Comparison of ENCODE assay signal across 15 cellular contexts in genomic region chr2:144453486-144454158, GRCh38.
DNase-seq lines count a peak whose midpoint lies in the region; ATAC-seq, FAIRE-seq and TF ChIP-seq lines count a peak whose summit lies in the region.
"Had no signal": no experiment of that assay in that cellular context is flagged by ENCODE, and none has a peak within 500 bp of the region (broad histone marks: within the 10 kb centered on the region; RNA-seq: fewer than 3 reads in every experiment).

No MANE protein-coding gene starts in this region.

- H2AFZ ChIP-seq in HepG2 (ENCODE audit: low read length): no peak overlapping the region

- in situ Hi-C loops in HepG2 (cut with HindIII; ENCODE audit: extremely low pct_ligation_motif_present, low pct_unique_long_range_greater_than_20kb): no loop called here

- POLR2A ChIA-PET in HepG2 (lab: Yijun Ruan, JAX): no interaction called here

- no peak for ATAC-seq in HepG2
- ATAC-seq in natural killer cell: no peak
- no peak for ATAC-seq in GM18520 (IDR thresholded peaks at IDR 0.05; ENCODE audit: unreplicated experiment)
- no peak for ATAC-seq in HG03097 (IDR thresholded peaks at IDR 0.05; ENCODE audit: low FRiP score, unreplicated experiment)
- ATAC-seq in GM21390 (IDR thresholded peaks at IDR 0.05; ENCODE audit: unreplicated experiment): no peak
- ATAC-seq: naive thymus-derived CD8-positive, alpha-beta T cell had no signal

- H3K9me3 ChIP-seq in liver (ENCODE audit: control insufficient read depth in 4 of 4, low read length in 3 of 4) (no peaks in the 10 kb centered on the region), HepG2 (ENCODE audit: low read length) (no peaks in the 10 kb centered on the region)
- H3K9me3 ChIP-seq: SJCRH30 had no signal

- H4K20me1 ChIP-seq in HepG2 (ENCODE audit: insufficient read depth, low read length): no peaks in the 10 kb centered on the region

- intact Hi-C loops in HepG2 (cut with micrococcal nuclease; ENCODE audit: unreplicated experiment): no loop called here
- intact Hi-C loops in natural killer cell (cut with micrococcal nuclease): loop anchor here (2.0 kb wide), 1 partner anchor 51 kb away; no protein-coding TSS in a partner anchor

- H3K4me1 ChIP-seq in liver (ENCODE audit: control insufficient read depth in 4 of 4, insufficient read depth in 4 of 4, low read length in 3 of 4): peaks cover 0 to 12% (median 0%) of the 10 kb centered on the region in 4 donors
- H3K4me1 ChIP-seq in HepG2 (ENCODE audit: insufficient read depth, low read length): no peaks in the 10 kb centered on the region

- H3K36me3 ChIP-seq in liver (ENCODE audit: control insufficient read depth in 4 of 4, insufficient read depth in 3 of 4, low read depth in 1 of 4, low read length in 3 of 4): no peaks in the 10 kb centered on the region
- H3K36me3 ChIP-seq in HepG2 (replicated peaks in 1 of 2; ENCODE audit: control insufficient read depth in 1 of 2, insufficient read depth in 2 of 2, low read length in 2 of 2): no peaks in the 10 kb centered on the region

- H3K27ac ChIP-seq in liver (ENCODE audit: low read depth in 1 of 2, low read length in 2 of 2) (peak overlapping the region; percentile 23 to 61), HepG2 (ENCODE audit: extremely low read length, insufficient read depth, low read length) (no peak overlapping the region)

- H3K9ac ChIP-seq in liver (ENCODE audit: low read depth in 1 of 2, low read length in 2 of 2): peak overlapping the region in 1 of 2 donors; percentile 22
- H3K9ac ChIP-seq in HepG2 (ENCODE audit: insufficient read depth, low read depth, low read length): no peak overlapping the region

- H3K27ac Mint-ChIP-seq in natural killer cell: peak overlapping the region in 1 of 2 donors; percentile 86

- H3K4me2 ChIP-seq in HepG2 (ENCODE audit: low read depth, low read length): no peak overlapping the region

- TF ChIP-seq CTCF in liver (IDR thresholded peaks at IDR 0.05; ENCODE audit: low read depth, low read length, missing input control) (no peak), HepG2 (CRISPR knock-in tag; IDR thresholded peaks at IDR 0.05) (no peak), natural killer cell (IDR thresholded peaks at IDR 0.05) (no peak)

- no peak for TF ChIP-seq EP300 in HepG2 (IDR thresholded peaks at IDR 0.05; ENCODE audit: low read depth in 2 of 2, low read length in 2 of 2)
- no peak for TF ChIP-seq EP300 in HepG2 (CRISPR knock-in tag; IDR thresholded peaks at IDR 0.05; ENCODE audit: borderline replicate concordance)

- H3K4me3 Mint-ChIP-seq in natural killer cell: peak overlapping the region; percentile 79

- TF ChIP-seq RAD21 in liver (IDR thresholded peaks at IDR 0.05) (no peak), HepG2 (CRISPR knock-in tag; IDR thresholded peaks at IDR 0.05) (no peak)

- peaks cover 0 to 7% (median 0%) of the 10 kb centered on the region in 4 donors for H3K27me3 ChIP-seq in liver (ENCODE audit: control insufficient read depth in 4 of 4, insufficient read depth in 4 of 4, low read length in 3 of 4)
- peaks cover 0 to 25% of the 10 kb centered on the region in 2 experiments; a peak in 2 of 5 replicates for H3K27me3 ChIP-seq in HepG2 (ENCODE audit: control insufficient read depth in 1 of 2, insufficient read depth in 2 of 2, low read length in 2 of 2)
- H3K27me3 ChIP-seq: SJCRH30 had no signal

- H3K79me2 ChIP-seq in HepG2 (ENCODE audit: insufficient read depth, low read length): no peaks in the 10 kb centered on the region

- BruUV-seq in HepG2 (replicated peaks; lab: Mats Ljungman, UMichigan): no TSS peak

- TF ChIP-seq POLR2A in HepG2 (IDR thresholded peaks at IDR 0.05; ENCODE audit: insufficient read depth in 1 of 2, low read depth in 2 of 2, low read length in 2 of 2): no peak
- TF ChIP-seq POLR2A in GM12891 (IDR thresholded peaks at IDR 0.05; ENCODE audit: low read depth, low read length): no peak

- H3K27me3 Mint-ChIP-seq in natural killer cell (ENCODE audit: low read depth in 2 of 2): no peaks in the 10 kb centered on the region

- peaks cover 7% of the 10 kb centered on the region for H3K36me3 Mint-ChIP-seq in natural killer cell
- H3K36me3 Mint-ChIP-seq: naive thymus-derived CD8-positive, alpha-beta T cell had no signal

- no peak overlapping the region for H3K4me3 ChIP-seq in liver (ENCODE audit: low read depth in 1 of 3, low read length in 3 of 3)
- no peak overlapping the region for H3K4me3 ChIP-seq in HepG2 (replicated peaks in 1 of 3; ENCODE audit: insufficient read depth in 1 of 3, low read depth in 2 of 3, low read length in 3 of 3)

- DNase-seq in HepG2 (ENCODE audit: low spot score): no peak
- peak; percentile 43 for DNase-seq in dedifferentiated amniotic fluid mesenchymal stem cell (ENCODE audit: extremely low spot score)
- DNase-seq in natural killer cell: no peak
- no peak for DNase-seq in GM12891 (ENCODE audit: insufficient read length, low spot score)
- DNase-seq: C1 segment of cervical spinal cord; KG1; naive thymus-derived CD8-positive, alpha-beta T cell; NCI-H226; stimulated activated CD4-positive, alpha-beta T cell treated with anti-CD3 and anti-CD28 coated beads, Interleukin-4, amount 100 ng/mL, for 1 hour had no signal

- WGBS in liver: 70% methylated on average over 5 of the region's 5 CpGs
- WGBS in HepG2 (ENCODE audit: low lambda C conversion rate): 15% methylated on average over 5 of the region's 5 CpGs

- H3K9me3 Mint-ChIP-seq in natural killer cell: no peaks in the 10 kb centered on the region
- H3K9me3 Mint-ChIP-seq: naive thymus-derived CD8-positive, alpha-beta T cell had no signal

- H3K4me1 Mint-ChIP-seq in natural killer cell: peaks cover 92 to 97% of the 10 kb centered on the region in 2 donors

- CTCF ChIA-PET in HepG2 (lab: Yijun Ruan, JAX; ENCODE audit: low intra/inter-chr PET ratio, low total read pairs): no interaction called here

- FAIRE-seq in HepG2 (lab: Jason Lieb, UNC): no peak
- no peak for FAIRE-seq in GM12891 (lab: Jason Lieb, UNC)
- FAIRE-seq: urothelium cell line had no signal

TF ChIP-seq in liver, 16 proteins besides CTCF, POLR2A, EP300 and RAD21 (continues in another document):
- TF ChIP-seq HNF4A (conservative IDR thresholded peaks at IDR 0.05) (no peak), RXRA (IDR thresholded peaks at IDR 0.05) (no peak), YY1 (IDR thresholded peaks at IDR 0.05) (no peak), HNF4G (IDR thresholded peaks at IDR 0.05) (no peak), NR2F2 (IDR thresholded peaks at IDR 0.05) (no peak), ZBTB33 (IDR thresholded peaks at IDR 0.05) (no peak)

TF ChIP-seq in HepG2, 621 proteins besides CTCF, POLR2A, EP300 and RAD21:
- TF ChIP-seq ZNF253 (CRISPR knock-in tag; IDR thresholded peaks at IDR 0.05; ENCODE audit: borderline replicate concordance) (no peak), BCL6 (CRISPR knock-in tag; IDR thresholded peaks at IDR 0.05) (no peak), IRX3 (CRISPR knock-in tag; IDR thresholded peaks at IDR 0.05; ENCODE audit: borderline replicate concordance, low read depth) (no peak), ATF1 (CRISPR knock-in tag; IDR thresholded peaks at IDR 0.05) (no peak), CREB3 (CRISPR knock-in tag; IDR thresholded peaks at IDR 0.05) (no peak)

TF ChIP-seq in GM12891, 5 proteins besides CTCF, POLR2A, EP300 and RAD21:
- TF ChIP-seq TAF1 (IDR thresholded peaks at IDR 0.05; ENCODE audit: low read depth, low read length): no peak
- no peak for TF ChIP-seq POLR2AphosphoS5 (IDR thresholded peaks at IDR 0.05; ENCODE audit: low read depth, low read length)
- TF ChIP-seq POU2F2 (IDR thresholded peaks at IDR 0.05; ENCODE audit: low read depth, low read length): no peak
- no peak for TF ChIP-seq PAX5 (IDR thresholded peaks at IDR 0.05; ENCODE audit: insufficient read depth, low read length, severe bottlenecking)
- no peak for TF ChIP-seq SPI1 (IDR thresholded peaks at IDR 0.05; ENCODE audit: low read depth, low read length)
